Comparison of ENCODE assay signal across 29 cellular contexts in genomic region chr20:37430044-37430443, GRCh38.
"Had no signal": no experiment of that assay in that cellular context is flagged by ENCODE, and none has a peak within 500 bp of the region (broad histone marks: within the 10 kb centered on the region; RNA-seq: fewer than 3 reads in every experiment).

No MANE protein-coding gene starts in this region.

- H3K27ac ChIP-seq: adrenal gland, ascending aorta, breast epithelium, coronary artery, esophagus muscularis mucosa, foreskin keratinocyte, gastrocnemius medialis, heart left ventricle, WERI-Rb-1 had no signal

- H3K27me3 ChIP-seq: adrenal gland, ascending aorta, breast epithelium had no signal

- H3K36me3 ChIP-seq: adrenal gland, ascending aorta, breast epithelium, esophagus muscularis mucosa, gastrocnemius medialis, heart left ventricle, WERI-Rb-1 had no signal

- ATAC-seq: activated CD4-positive, CD25-positive, alpha-beta regulatory T cell treated with anti-CD3 and anti-CD28 coated beads, Interleukin-2, amount 50 U/mL, for 24 hours; activated CD8-positive, alpha-beta memory T cell treated with anti-CD3 and anti-CD28 coated beads, Interleukin-2, amount 10 ng/mL, durations not matched to agents 7 days and 5 days; activated CD8-positive, alpha-beta T cell treated with anti-CD3 and anti-CD28 coated beads, Interleukin-2, amount 10 ng/mL, durations not matched to agents 7 days and 5 days; activated naive CD8-positive, alpha-beta T cell treated with anti-CD3 and anti-CD28 coated beads, Interleukin-2, amount 50 U/mL, for 24 hours; effector memory CD8-positive, alpha-beta T cell; foreskin keratinocyte; gastrocnemius medialis; heart left ventricle had no signal

- DNase-seq: activated B cell treated with CpG ODN at 0.5 μM for 24 hours; activated CD4-positive, alpha-beta memory T cell treated with anti-CD3 and anti-CD28 coated beads for 36 hours; activated CD4-positive, alpha-beta T cell treated with anti-CD3 and anti-CD28 coated beads, Interleukin-2, amount 10 ng/mL, durations not matched to agents 24 days and 14 days; activated CD8-positive, alpha-beta memory T cell treated with anti-CD3 and anti-CD28 coated beads, Interleukin-2, amount 10 ng/mL, durations not matched to agents 7 days and 5 days; activated CD8-positive, alpha-beta memory T cell treated with anti-CD3 and anti-CD28 coated beads, Interleukin-2, amount 50 U/mL, for 4 hours; activated CD8-positive, alpha-beta T cell treated with anti-CD3 and anti-CD28 coated beads, Interleukin-2, amount 10 ng/mL, durations not matched to agents 7 days and 5 days; activated effector memory CD4-positive, alpha-beta T cell treated with anti-CD3 and anti-CD28 coated beads, Interleukin-2, amount 50 U/mL, for 16 hours; activated naive CD4-positive, alpha-beta T cell treated with anti-CD3 and anti-CD28 coated beads for 36 hours; activated naive CD8-positive, alpha-beta T cell treated with anti-CD3 and anti-CD28 coated beads for 36 hours; activated naive CD8-positive, alpha-beta T cell treated with anti-CD3 and anti-CD28 coated beads, Interleukin-2, amount 50 U/mL, for 24 hours; activated T-cell treated with anti-CD3 and anti-CD28 coated beads, Interleukin-2, amount 50 U/mL, for 1 hour; activated T-cell treated with anti-CD3 and anti-CD28 coated beads, Interleukin-2, amount 50 U/mL, for 48 hours; adrenal gland; amygdala; dermis blood vessel endothelial cell; effector CD4-positive, alpha-beta T cell; effector memory CD8-positive, alpha-beta T cell; erythroblast; foreskin keratinocyte; gastrocnemius medialis; glutamatergic neuron; heart left ventricle; T1000; WERI-Rb-1 had no signal

- H3K4me3 ChIP-seq: adrenal gland, ascending aorta, breast epithelium, coronary artery, esophagus muscularis mucosa, gastrocnemius medialis, heart left ventricle had no signal

- H3K9me3 ChIP-seq: adrenal gland, ascending aorta, breast epithelium, esophagus muscularis mucosa, gastrocnemius medialis, heart left ventricle had no signal

- H3K4me1 ChIP-seq: adrenal gland, ascending aorta, breast epithelium, esophagus muscularis mucosa, foreskin keratinocyte, gastrocnemius medialis, heart left ventricle had no signal
